8 cellular contexts compared by ENCODE assay signal in genomic region chr4:145618210-145618911, GRCh38. TPM values are rescaled to one million over a fixed set of nuclear protein-coding genes. Genes with fewer than 3 reads are reported as not detected.
DNase-seq lines count a peak whose midpoint lies in the region; ATAC-seq and TF ChIP-seq lines count a peak whose summit lies in the region.

No MANE protein-coding gene starts in this region.

- H3K9ac ChIP-seq in smooth muscle cell (ENCODE audit: low read depth), result peak overlapping the region; percentile 91

- in situ Hi-C loops in astrocyte of the spinal cord (cut with HindIII; ENCODE audit: low sequenced_read_pairs), result no loop called here

- peak overlapping the region; percentile 95 for H2AFZ ChIP-seq in smooth muscle cell (ENCODE audit: low read depth)

- H3K36me3 ChIP-seq in Peyer's patch (no peaks in the 10 kb centered on the region), smooth muscle cell (ENCODE audit: low read depth) (no peaks in the 10 kb centered on the region)

- H3K4me3 ChIP-seq in Peyer's patch (peak overlapping the region; percentile 65 to 87 (median 70)), astrocyte of the spinal cord (ENCODE audit: low read depth, low read length) (peak overlapping the region; percentile 92), iPS-18c (ENCODE audit: insufficient read depth, low read depth, low read length) (peak overlapping the region; percentile 92), smooth muscle cell (peak overlapping the region; percentile 85)

- TF ChIP-seq POLR2A in Peyer's patch (IDR thresholded peaks at IDR 0.05), result no peak

- no peaks in the 10 kb centered on the region for H4K20me1 ChIP-seq in smooth muscle cell (ENCODE audit: low read depth)

- H3K4me1 ChIP-seq in Peyer's patch (peaks cover 0 to 12% (median 0%) of the 10 kb centered on the region in 4 donors), smooth muscle cell (ENCODE audit: low read depth) (peaks cover 13% of the 10 kb centered on the region)

- TF ChIP-seq CTCF in Peyer's patch (IDR thresholded peaks at IDR 0.05), result no peak
- no peak for TF ChIP-seq CTCF in astrocyte of the spinal cord (IDR thresholded peaks at IDR 0.05; ENCODE audit: low read depth, low read length)
- no peak for TF ChIP-seq CTCF in smooth muscle cell (IDR thresholded peaks at IDR 0.05; ENCODE audit: borderline replicate concordance, insufficient read depth, poor library complexity, severe bottlenecking)

- H3K27me3 ChIP-seq in Peyer's patch (no peaks in the 10 kb centered on the region), smooth muscle cell (ENCODE audit: low read depth) (no peaks in the 10 kb centered on the region)

- no peak for ATAC-seq in HG03108 (IDR thresholded peaks at IDR 0.05; ENCODE audit: unreplicated experiment)

- 20% methylated on average over 16 of the region's 16 CpGs for WGBS in smooth muscle cell (ENCODE audit: low lambda C conversion rate)

- DNase-seq in NCI-H748 (lab: John Stamatoyannopoulos, UW; ENCODE audit: unreplicated experiment), result peak; percentile 35
- DNase-seq in NCI-H748 treated with DMSO at 0.1 percent for 48 hours (lab: John Stamatoyannopoulos, UW), result no peak
- peak in 1 of 3 donors; percentile 43 for DNase-seq in Peyer's patch
- DNase-seq in astrocyte of the spinal cord (ENCODE audit: low read depth, low spot score), result no peak
- no peak for DNase-seq in smooth muscle cell (lab: John Stamatoyannopoulos, UW; ENCODE audit: unreplicated experiment)
- DNase-seq in SKM-1 (lab: John Stamatoyannopoulos, UW; ENCODE audit: unreplicated experiment), result no peak

- peaks cover 8% of the 10 kb centered on the region for H3K79me2 ChIP-seq in smooth muscle cell (ENCODE audit: low read depth)

- H3K4me2 ChIP-seq in smooth muscle cell, result peak overlapping the region; percentile 88

- no peaks in the 10 kb centered on the region for H3F3A ChIP-seq in smooth muscle cell (ENCODE audit: low read depth)

- H3K27ac ChIP-seq in Peyer's patch (peak overlapping the region; percentile 93 to 96 (median 94)), smooth muscle cell (ENCODE audit: low read depth) (peak overlapping the region; percentile 95)

- H3K9me3 ChIP-seq in Peyer's patch (no peaks in the 10 kb centered on the region), iPS-18c (ENCODE audit: control insufficient read depth, insufficient read depth, low read length) (no peaks in the 10 kb centered on the region), smooth muscle cell (replicated peaks; ENCODE audit: low read depth) (no peaks in the 10 kb centered on the region)

RNA-seq across cellular contexts. Expression of gene MMAA, which starts 0.8 kb away (rescaled TPM):
- 10 to 100 TPM in 1 of 4 donors, 1 to 10 TPM in 3; 8.3 to 11.6 (median 9.0) TPM for total RNA-seq in Peyer's patch
- total RNA-seq in smooth muscle cell, result 2.2 and 5.3 TPM in 2 replicates
- polyA plus RNA-seq in smooth muscle cell, result 2.3 and 5.1 TPM in 2 replicates
